Comparison of ENCODE assay signal across 1 cellular context in genomic region chr11:47235163-47235562, GRCh38.
TF ChIP-seq lines count a peak whose summit lies in the region.

No MANE protein-coding gene starts in this region.

TF ChIP-seq in WTC11, 78 proteins besides CTCF, POLR2A, EP300 and RAD21 (continued from another document):
- TF ChIP-seq, protein P1, sequence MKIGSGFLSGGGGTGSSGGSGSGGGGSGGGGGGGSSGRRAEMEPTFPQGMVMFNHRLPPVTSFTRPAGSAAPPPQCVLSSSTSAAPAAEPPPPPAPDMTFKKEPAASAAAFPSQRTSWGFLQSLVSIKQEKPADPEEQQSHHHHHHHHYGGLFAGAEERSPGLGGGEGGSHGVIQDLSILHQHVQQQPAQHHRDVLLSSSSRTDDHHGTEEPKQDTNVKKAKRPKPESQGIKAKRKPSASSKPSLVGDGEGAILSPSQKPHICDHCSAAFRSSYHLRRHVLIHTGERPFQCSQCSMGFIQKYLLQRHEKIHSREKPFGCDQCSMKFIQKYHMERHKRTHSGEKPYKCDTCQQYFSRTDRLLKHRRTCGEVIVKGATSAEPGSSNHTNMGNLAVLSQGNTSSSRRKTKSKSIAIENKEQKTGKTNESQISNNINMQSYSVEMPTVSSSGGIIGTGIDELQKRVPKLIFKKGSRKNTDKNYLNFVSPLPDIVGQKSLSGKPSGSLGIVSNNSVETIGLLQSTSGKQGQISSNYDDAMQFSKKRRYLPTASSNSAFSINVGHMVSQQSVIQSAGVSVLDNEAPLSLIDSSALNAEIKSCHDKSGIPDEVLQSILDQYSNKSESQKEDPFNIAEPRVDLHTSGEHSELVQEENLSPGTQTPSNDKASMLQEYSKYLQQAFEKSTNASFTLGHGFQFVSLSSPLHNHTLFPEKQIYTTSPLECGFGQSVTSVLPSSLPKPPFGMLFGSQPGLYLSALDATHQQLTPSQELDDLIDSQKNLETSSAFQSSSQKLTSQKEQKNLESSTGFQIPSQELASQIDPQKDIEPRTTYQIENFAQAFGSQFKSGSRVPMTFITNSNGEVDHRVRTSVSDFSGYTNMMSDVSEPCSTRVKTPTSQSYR (CRISPR knock-in tag; IDR thresholded peaks at IDR 0.05): no peak
- TF ChIP-seq ZBTB21 (CRISPR knock-in tag; IDR thresholded peaks at IDR 0.05; ENCODE audit: borderline replicate concordance): no peak
- TF ChIP-seq, protein P2, sequence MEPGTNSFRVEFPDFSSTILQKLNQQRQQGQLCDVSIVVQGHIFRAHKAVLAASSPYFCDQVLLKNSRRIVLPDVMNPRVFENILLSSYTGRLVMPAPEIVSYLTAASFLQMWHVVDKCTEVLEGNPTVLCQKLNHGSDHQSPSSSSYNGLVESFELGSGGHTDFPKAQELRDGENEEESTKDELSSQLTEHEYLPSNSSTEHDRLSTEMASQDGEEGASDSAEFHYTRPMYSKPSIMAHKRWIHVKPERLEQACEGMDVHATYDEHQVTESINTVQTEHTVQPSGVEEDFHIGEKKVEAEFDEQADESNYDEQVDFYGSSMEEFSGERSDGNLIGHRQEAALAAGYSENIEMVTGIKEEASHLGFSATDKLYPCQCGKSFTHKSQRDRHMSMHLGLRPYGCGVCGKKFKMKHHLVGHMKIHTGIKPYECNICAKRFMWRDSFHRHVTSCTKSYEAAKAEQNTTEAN (CRISPR knock-in tag; IDR thresholded peaks at IDR 0.05): no peak
- TF ChIP-seq, protein P3, sequence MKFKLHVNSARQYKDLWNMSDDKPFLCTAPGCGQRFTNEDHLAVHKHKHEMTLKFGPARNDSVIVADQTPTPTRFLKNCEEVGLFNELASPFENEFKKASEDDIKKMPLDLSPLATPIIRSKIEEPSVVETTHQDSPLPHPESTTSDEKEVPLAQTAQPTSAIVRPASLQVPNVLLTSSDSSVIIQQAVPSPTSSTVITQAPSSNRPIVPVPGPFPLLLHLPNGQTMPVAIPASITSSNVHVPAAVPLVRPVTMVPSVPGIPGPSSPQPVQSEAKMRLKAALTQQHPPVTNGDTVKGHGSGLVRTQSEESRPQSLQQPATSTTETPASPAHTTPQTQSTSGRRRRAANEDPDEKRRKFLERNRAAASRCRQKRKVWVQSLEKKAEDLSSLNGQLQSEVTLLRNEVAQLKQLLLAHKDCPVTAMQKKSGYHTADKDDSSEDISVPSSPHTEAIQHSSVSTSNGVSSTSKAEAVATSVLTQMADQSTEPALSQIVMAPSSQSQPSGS (CRISPR knock-in tag; IDR thresholded peaks at IDR 0.05; ENCODE audit: borderline replicate concordance, low read depth): no peak
- TF ChIP-seq, protein P4, sequence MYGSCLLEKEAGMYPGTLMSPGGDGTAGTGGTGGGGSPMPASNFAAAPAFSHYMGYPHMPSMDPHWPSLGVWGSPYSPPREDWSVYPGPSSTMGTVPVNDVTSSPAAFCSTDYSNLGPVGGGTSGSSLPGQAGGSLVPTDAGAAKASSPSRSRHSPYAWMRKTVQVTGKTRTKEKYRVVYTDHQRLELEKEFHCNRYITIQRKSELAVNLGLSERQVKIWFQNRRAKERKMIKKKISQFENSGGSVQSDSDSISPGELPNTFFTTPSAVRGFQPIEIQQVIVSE (CRISPR knock-in tag; IDR thresholded peaks at IDR 0.05; ENCODE audit: borderline replicate concordance): no peak
